24 cellular contexts compared by ENCODE assay signal in the genomic region with DNA sequence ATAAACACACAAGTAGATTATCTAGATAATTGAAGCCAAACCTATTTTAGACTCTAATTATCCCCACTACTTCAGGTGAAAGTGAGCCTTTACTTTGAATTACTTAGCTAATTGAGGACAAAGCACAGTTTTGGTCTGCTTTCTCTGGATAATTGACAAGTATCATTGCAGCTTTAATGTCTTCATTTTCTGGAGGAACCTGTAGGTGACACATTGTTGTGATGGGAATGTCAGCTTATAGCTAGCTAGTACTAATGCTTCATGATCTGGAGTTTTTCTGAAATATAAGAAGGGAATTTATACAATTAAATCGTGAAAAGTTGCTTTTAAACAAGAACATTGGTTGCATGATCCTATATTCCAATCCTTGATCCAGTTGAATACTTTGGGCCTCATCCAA.
"Had no signal": no experiment of that assay in that cellular context is flagged by ENCODE, and none has a peak within 500 bp of the region (broad histone marks: within the 10 kb centered on the region; RNA-seq: fewer than 3 reads in every experiment).

No MANE protein-coding gene starts in this region.

- H3K9me3 ChIP-seq: adrenal gland, colonic mucosa had no signal

- H3K4me2 ChIP-seq: PC-9 had no signal

- H3K4me1 ChIP-seq: colonic mucosa had no signal

- H3K27ac ChIP-seq: adrenal gland, colonic mucosa, PC-9 had no signal

- H3K36me3 ChIP-seq: adrenal gland, colonic mucosa had no signal

- H3K4me3 ChIP-seq: adrenal gland, colonic mucosa, PC-9 had no signal

- DNase-seq: activated CD4-positive, alpha-beta T cell treated with anti-CD3 and anti-CD28 coated beads for 48 hours; activated CD4-positive, alpha-beta T cell treated with anti-CD3 and anti-CD28 coated beads, Interleukin-2, amount 50 U/mL, for 4 hours; activated CD4-positive, CD25-positive, alpha-beta regulatory T cell treated with anti-CD3 and anti-CD28 coated beads, Interleukin-2, amount 50 U/mL, for 72 hours; activated CD8-positive, alpha-beta memory T cell treated with anti-CD3 and anti-CD28 coated beads, Interleukin-2, amount 50 U/mL, for 48 hours; activated CD8-positive, alpha-beta T cell treated with anti-CD3 and anti-CD28 coated beads, Interleukin-2, amount 10 ng/mL, durations not matched to agents 7 days and 5 days; activated naive CD4-positive, alpha-beta T cell treated with anti-CD3 and anti-CD28 coated beads, Interleukin-2, amount 50 U/mL, for 16 hours; activated naive CD8-positive, alpha-beta T cell treated with anti-CD3 and anti-CD28 coated beads, Interleukin-2, amount 10 ng/mL, durations not matched to agents 7 days and 5 days; activated T-cell treated with anti-CD3 and anti-CD28 coated beads, Interleukin-2, amount 50 U/mL, for 1 hour; adrenal gland; anterior cingulate cortex; cerebellar nuclear complex; colonic mucosa; Kasumi-1; KBM-7; NCI-H1092; NCI-H1694; NCI-H2029 treated with DMSO at 0.1 percent for 48 hours; NCI-H446; NCI-H524; PC-9; SIG-M5; T-helper 17 cell; T-helper 9 cell had no signal

- H3K27me3 ChIP-seq: adrenal gland, colonic mucosa had no signal

- ATAC-seq: activated CD8-positive, alpha-beta T cell treated with anti-CD3 and anti-CD28 coated beads, Interleukin-2, amount 10 ng/mL, durations not matched to agents 7 days and 5 days; T-helper 17 cell; WTC11 had no signal

- H2AFZ ChIP-seq: PC-9 had no signal
